ENCODE assay signal across 1 cellular context in genomic region chr17:41784207-41784744, GRCh38.
TF ChIP-seq lines count a peak whose summit lies in the region.

No MANE protein-coding gene starts in this region.

TF ChIP-seq in K562, 482 proteins besides CTCF, POLR2A, EP300 and RAD21 (continued from another document and continues in another):
- TF ChIP-seq ZBTB33 (CRISPR knock-in tag; IDR thresholded peaks at IDR 0.05) (no peak), TBL1XR1 (IDR thresholded peaks at IDR 0.05; ENCODE audit: low read length in 2 of 2) (peak in 1 of 2 experiments; percentile 76; a peak in 2 of 4 replicates), XRCC4 (IDR thresholded peaks at IDR 0.05; ENCODE audit: extremely low read depth, insufficient read depth, insufficient read length) (no peak), ZNF23 (CRISPR knock-in tag; IDR thresholded peaks at IDR 0.05) (no peak), ZNF780A (CRISPR knock-in tag; IDR thresholded peaks at IDR 0.05) (no peak), ZNF384 (IDR thresholded peaks at IDR 0.05; ENCODE audit: low read depth, low read length) (no peak), CUX1 (CRISPR knock-in tag; IDR thresholded peaks at IDR 0.05) (no peak), NFIC (IDR thresholded peaks at IDR 0.05) (peak; percentile 55; the same call in 1 of the 2 replicates), KDM4B (IDR thresholded peaks at IDR 0.05; ENCODE audit: borderline replicate concordance in 2 of 2, low read depth in 1 of 2) (no peak), PREB (CRISPR knock-in tag; IDR thresholded peaks at IDR 0.05) (no peak), NFE2 (IDR thresholded peaks at IDR 0.05; ENCODE audit: low read depth) (peak; percentile 7; the same call in 1 of the 2 replicates), MYBL2 (IDR thresholded peaks at IDR 0.05; ENCODE audit: low read depth) (no peak), MYBL2 (CRISPR knock-in tag; IDR thresholded peaks at IDR 0.05; ENCODE audit: borderline replicate concordance) (no peak), ZEB2 (IDR thresholded peaks at IDR 0.05) (peak; percentile 72; the same call in 1 of the 2 replicates), PTTG1 (tag; IDR thresholded peaks at IDR 0.05; ENCODE audit: low read depth) (no peak), ZBTB11 (CRISPR knock-in tag; IDR thresholded peaks at IDR 0.05) (no peak), L3MBTL2 (IDR thresholded peaks at IDR 0.05) (no peak), MTA3 (IDR thresholded peaks at IDR 0.05; ENCODE audit: borderline replicate concordance) (peak; percentile 47; the same call in 1 of the 2 replicates), CTBP1 (IDR thresholded peaks at IDR 0.05; ENCODE audit: borderline replicate concordance) (peak; percentile 68; the same call in 1 of the 2 replicates), HDAC3 (IDR thresholded peaks at IDR 0.05; ENCODE audit: borderline replicate concordance, partially characterized antibody) (no peak), ZC3H4 (CRISPR knock-in tag; IDR thresholded peaks at IDR 0.05; ENCODE audit: borderline replicate concordance) (no peak), CHD7 (IDR thresholded peaks at IDR 0.05; ENCODE audit: low read depth, low read length) (no peak), TCF7 (IDR thresholded peaks at IDR 0.05; ENCODE audit: borderline replicate concordance) (no peak), GMEB1 (CRISPR knock-in tag; IDR thresholded peaks at IDR 0.05) (no peak), KLF6 (CRISPR knock-in tag; IDR thresholded peaks at IDR 0.05; ENCODE audit: borderline replicate concordance) (no peak)
- TF ChIP-seq, protein P1, sequence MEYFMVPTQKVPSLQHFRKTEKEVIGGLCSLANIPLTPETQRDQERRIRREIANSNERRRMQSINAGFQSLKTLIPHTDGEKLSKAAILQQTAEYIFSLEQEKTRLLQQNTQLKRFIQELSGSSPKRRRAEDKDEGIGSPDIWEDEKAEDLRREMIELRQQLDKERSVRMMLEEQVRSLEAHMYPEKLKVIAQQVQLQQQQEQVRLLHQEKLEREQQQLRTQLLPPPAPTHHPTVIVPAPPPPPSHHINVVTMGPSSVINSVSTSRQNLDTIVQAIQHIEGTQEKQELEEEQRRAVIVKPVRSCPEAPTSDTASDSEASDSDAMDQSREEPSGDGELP (CRISPR knock-in tag; IDR thresholded peaks at IDR 0.05; ENCODE audit: borderline replicate concordance), result 0 out of 2 replicates have a peak, but pooled peaks have one; percentile 7
